ENCODE assay signal across 28 cellular contexts in genomic region chr20:24405810-24406209, GRCh38.
DNase-seq lines count a peak whose midpoint lies in the region; ATAC-seq, FAIRE-seq and TF ChIP-seq lines count a peak whose summit lies in the region.
"Had no signal": no experiment of that assay in that cellular context is flagged by ENCODE, and none has a peak within 500 bp of the region (broad histone marks: within the 10 kb centered on the region; RNA-seq: fewer than 3 reads in every experiment).

No MANE protein-coding gene starts in this region.

- DNase-seq in mammary epithelial cell (peak; percentile 32), breast epithelium (ENCODE audit: low spot score in 2 of 2) (no peak), SW480 (ENCODE audit: low spot score) (peak; percentile 26), bronchial epithelial cell (ENCODE audit: low read depth) (peak; percentile 3), CD14-positive monocyte (ENCODE audit: low spot score) (no peak), NCI-H1092 (lab: John Stamatoyannopoulos, UW) (no peak)
- DNase-seq: activated gamma-delta T cell treated with Interleukin-2 at 50 U/mL for 16 hours; body of pancreas; C1 segment of cervical spinal cord; effector CD8-positive, alpha-beta T cell; EL; erythroblast; mesendoderm; NCI-H1105 treated with DMSO at 0.1 percent for 48 hours; NCI-H2029 treated with DMSO at 0.1 percent for 48 hours; NCI-H2227 treated with DMSO at 0.1 percent for 48 hours; NCI-H774; occipital lobe; stimulated activated CD4-positive, alpha-beta T cell treated with anti-CD3 and anti-CD28 coated beads, Interleukin-1b, Interleukin-23, amount 100 ng/mL, for 48 hours; T1000 had no signal

- CTCF ChIA-PET in mammary epithelial cell (lab: Charles Lee; ENCODE audit: low non-redundant PET): no interaction called here

- intact Hi-C loops in mammary epithelial cell (cut with micrococcal nuclease): no loop called here
- intact Hi-C loops in breast epithelium (cut with DNase I; ENCODE audit: low total_unique reads): no loop called here
- intact Hi-C loops in CD14-positive monocyte (cut with micrococcal nuclease): no loop called here

- no peak overlapping the region for H2AFZ ChIP-seq in mammary epithelial cell (ENCODE audit: low read depth, low read length)

- no peak for ATAC-seq in HG03196 (IDR thresholded peaks at IDR 0.05; ENCODE audit: unreplicated experiment)
- ATAC-seq: body of pancreas, left lobe of liver had no signal

- in situ Hi-C loops in mammary epithelial cell (cut with MboI; ENCODE audit: low sequenced_read_pairs in 2 of 2): no loop called here

- H3K27me3 ChIP-seq in mammary epithelial cell (ENCODE audit: insufficient read depth, low read length) (no peaks in the 10 kb centered on the region), breast epithelium (peaks cover 0 to 24% of the 10 kb centered on the region in 2 donors), bronchial epithelial cell (ENCODE audit: control insufficient read depth, insufficient read depth, low read length) (no peaks in the 10 kb centered on the region)
- H3K27me3 ChIP-seq: body of pancreas, suprapubic skin had no signal

- 53% methylated on average over 2 of the region's 2 CpGs for WGBS in mammary epithelial cell (ENCODE audit: low coverage, missing lambda C conversion rate)

- H3K9ac ChIP-seq in mammary epithelial cell (ENCODE audit: insufficient read depth, low read length): no peak overlapping the region

- no peaks in the 10 kb centered on the region for H3K79me2 ChIP-seq in mammary epithelial cell (ENCODE audit: insufficient read depth, low read length)

- no peaks in the 10 kb centered on the region for H4K20me1 ChIP-seq in mammary epithelial cell (ENCODE audit: insufficient read depth, low read length)

- H3K4me1 Mint-ChIP-seq in CD14-positive monocyte: peaks cover 2% of the 10 kb centered on the region

- BruUV-seq in mammary epithelial cell (replicated peaks; lab: Mats Ljungman, UMichigan): no TSS peak

- H3K36me3 Mint-ChIP-seq in CD14-positive monocyte: no peaks in the 10 kb centered on the region
- H3K36me3 Mint-ChIP-seq: IgD-negative memory B cell had no signal

- H3K27ac Mint-ChIP-seq in CD14-positive monocyte: no peak overlapping the region
- H3K27ac Mint-ChIP-seq: IgD-negative memory B cell had no signal

- H3K4me1 ChIP-seq in mammary epithelial cell (ENCODE audit: insufficient read depth, low read length) (peaks cover 14% of the 10 kb centered on the region), breast epithelium (no peaks in the 10 kb centered on the region)
- H3K4me1 ChIP-seq: body of pancreas, HAP-1, suprapubic skin had no signal

- no peaks in the 10 kb centered on the region for H3K36me3 ChIP-seq in mammary epithelial cell (ENCODE audit: insufficient read depth, low read length)
- H3K36me3 ChIP-seq in breast epithelium: no peaks in the 10 kb centered on the region
- no peaks in the 10 kb centered on the region for H3K36me3 ChIP-seq in bronchial epithelial cell (ENCODE audit: control insufficient read depth, insufficient read depth, low read length)
- H3K36me3 ChIP-seq: HAP-1, suprapubic skin had no signal

- H3K4me2 ChIP-seq in mammary epithelial cell (ENCODE audit: insufficient read depth, low read depth, low read length): no peak overlapping the region

- TF ChIP-seq POLR2A in breast epithelium (IDR thresholded peaks at IDR 0.05): no peak

- H3K27ac ChIP-seq in mammary epithelial cell (ENCODE audit: insufficient read depth, low read depth, low read length) (no peak overlapping the region), breast epithelium (no peak overlapping the region)
- H3K27ac ChIP-seq: body of pancreas, skin epidermis, suprapubic skin had no signal

- dilution Hi-C loops in mammary epithelial cell (cut with HindIII; ENCODE audit: low sequenced_read_pairs): loop anchor here (5.0 kb wide), 1 partner anchor 69 kb away; no protein-coding TSS in a partner anchor

- no peak for TF ChIP-seq CTCF in mammary epithelial cell (conservative IDR thresholded peaks at IDR 0.05 in 1 of 2, IDR thresholded peaks at IDR 0.05 in 1 of 2; ENCODE audit: extremely low read depth in 1 of 2, insufficient read depth in 1 of 2, low read depth in 1 of 2, low read length in 2 of 2)
- TF ChIP-seq CTCF in breast epithelium (IDR thresholded peaks at IDR 0.05): no peak
- no peak for TF ChIP-seq CTCF in bronchial epithelial cell (IDR thresholded peaks at IDR 0.05; ENCODE audit: insufficient read depth, low read length, severe bottlenecking)
- TF ChIP-seq CTCF in CD14-positive monocyte (IDR thresholded peaks at IDR 0.05): no peak

- peaks cover 0 to 3% (median 0%) of the 10 kb centered on the region in 7 donors for H3K9me3 Mint-ChIP-seq in CD14-positive monocyte

- H3K4me3 Mint-ChIP-seq in CD14-positive monocyte: no peak overlapping the region
- H3K4me3 Mint-ChIP-seq: IgD-negative memory B cell had no signal

- H3K27me3 Mint-ChIP-seq in CD14-positive monocyte (ENCODE audit: low read depth in 3 of 3): peaks cover 0 to 3% (median 0%) of the 10 kb centered on the region in 3 donors

- H3K9me3 ChIP-seq in mammary epithelial cell (replicated peaks; ENCODE audit: insufficient read depth, low read length) (no peaks in the 10 kb centered on the region), breast epithelium (no peaks in the 10 kb centered on the region)
- H3K9me3 ChIP-seq: body of pancreas, HAP-1, suprapubic skin had no signal

- no peak for FAIRE-seq in bronchial epithelial cell (lab: Jason Lieb, UNC)
- FAIRE-seq: D721Med, urothelium cell line had no signal

- no peak overlapping the region for H3K4me3 ChIP-seq in mammary epithelial cell (replicated peaks in 1 of 3; ENCODE audit: insufficient read depth in 1 of 3, low read depth in 2 of 3, low read length in 3 of 3)
- no peak overlapping the region for H3K4me3 ChIP-seq in breast epithelium
- no peak overlapping the region for H3K4me3 ChIP-seq in bronchial epithelial cell (ENCODE audit: low read depth, low read length)
- H3K4me3 ChIP-seq: body of pancreas, HAP-1, skin epidermis, suprapubic skin had no signal

Comparison
In these comparisons a context has a peak if more than half of its experiments do, and no peak if none do; other contexts are left out.
1. DNase-seq: peak in mammary epithelial cell (single experiment), SW480 (single experiment) and bronchial epithelial cell (single experiment); none in breast epithelium (0 of 2), CD14-positive monocyte (single experiment) and NCI-H1092 (single experiment).